18 cellular contexts compared by ENCODE assay signal in the genomic region with DNA sequence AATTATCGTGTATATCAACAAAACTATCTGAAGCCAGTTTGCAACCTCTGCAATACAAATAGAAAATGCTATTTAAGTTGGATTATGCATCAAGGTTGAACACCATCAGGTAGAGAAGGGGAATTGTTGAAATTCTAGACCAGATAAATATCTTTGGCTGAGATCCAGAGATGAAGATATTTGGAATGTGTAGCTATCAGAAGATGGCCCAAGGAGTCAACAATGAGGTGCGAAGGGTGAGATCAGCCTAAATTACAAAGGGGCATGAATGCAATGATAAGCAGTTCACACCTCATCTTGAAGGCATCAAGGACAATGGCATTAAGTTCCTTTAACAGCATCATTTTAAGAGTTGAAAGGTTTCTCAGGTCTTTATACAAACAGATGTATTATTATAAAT.
"Had no signal": no experiment of that assay in that cellular context is flagged by ENCODE, and none has a peak within 500 bp of the region (broad histone marks: within the 10 kb centered on the region; RNA-seq: fewer than 3 reads in every experiment).

No MANE protein-coding gene starts in this region.

- H3K27ac ChIP-seq: colonic mucosa, esophagus muscularis mucosa, foreskin keratinocyte, gastroesophageal sphincter, heart right ventricle, left lung, lower lobe of right lung had no signal

- DNase-seq: colonic mucosa; dermis blood vessel endothelial cell; dorsolateral prefrontal cortex; effector CD4-positive, alpha-beta T cell; effector memory CD4-positive, alpha-beta T cell; foreskin keratinocyte; heart right ventricle; hippocampal formation; left cardiac atrium; left lung; left ventricle myocardium superior; lower lobe of right lung; mesenchymal stem cell; midbrain; naive thymus-derived CD4-positive, alpha-beta T cell; natural killer cell had no signal

- H3K36me3 ChIP-seq: colonic mucosa, esophagus muscularis mucosa, gastroesophageal sphincter, heart right ventricle, left lung, lower lobe of right lung had no signal

- H3K27me3 ChIP-seq: colonic mucosa, dorsolateral prefrontal cortex, esophagus muscularis mucosa, foreskin keratinocyte, gastroesophageal sphincter, heart right ventricle, left lung had no signal

- H3K4me1 ChIP-seq: colonic mucosa, esophagus muscularis mucosa, foreskin keratinocyte, gastroesophageal sphincter, heart right ventricle, left lung, lower lobe of right lung had no signal

- H3K4me3 ChIP-seq: colonic mucosa, dorsolateral prefrontal cortex, esophagus muscularis mucosa, gastroesophageal sphincter, heart right ventricle, left lung, lower lobe of right lung had no signal
